Comparison of ENCODE assay signal across 14 cellular contexts in genomic region chr13:33152389-33152788, GRCh38.
"Had no signal": no experiment of that assay in that cellular context is flagged by ENCODE, and none has a peak within 500 bp of the region (broad histone marks: within the 10 kb centered on the region; RNA-seq: fewer than 3 reads in every experiment).

No MANE protein-coding gene starts in this region.

- H3K27me3 ChIP-seq: dorsolateral prefrontal cortex, right atrium auricular region, tibial nerve had no signal

- ATAC-seq: esophagus mucosa had no signal

- H3K4me3 ChIP-seq: dorsolateral prefrontal cortex, right atrium auricular region, tibial nerve had no signal

- H3K36me3 ChIP-seq: right atrium auricular region had no signal

- H3K9me3 ChIP-seq: right atrium auricular region, tibial nerve had no signal

- H3K27ac Mint-ChIP-seq: activated naive CD4-positive, alpha-beta T cell treated with anti-CD3 and anti-CD28 coated beads, Interleukin-2, amount 50 U/mL, for 24 hours had no signal

- H3K36me3 Mint-ChIP-seq: activated naive CD4-positive, alpha-beta T cell treated with anti-CD3 and anti-CD28 coated beads, Interleukin-2, amount 50 U/mL, for 24 hours had no signal

- H3K9me3 Mint-ChIP-seq: activated naive CD4-positive, alpha-beta T cell treated with anti-CD3 and anti-CD28 coated beads, Interleukin-2, amount 50 U/mL, for 24 hours had no signal

- DNase-seq: activated CD4-positive, alpha-beta T cell treated with anti-CD3 and anti-CD28 coated beads, Interleukin-2, amount 50 U/mL, for 4 hours; activated T-cell treated with anti-CD3 and anti-CD28 coated beads, Interleukin-2, amount 50 U/mL, for 1 hour; amniotic stem cell; dorsolateral prefrontal cortex; head of caudate nucleus; kidney; mesendoderm; posterior cingulate gyrus; small intestine; T-helper 2 cell had no signal

- H3K4me3 Mint-ChIP-seq: activated naive CD4-positive, alpha-beta T cell treated with anti-CD3 and anti-CD28 coated beads, Interleukin-2, amount 50 U/mL, for 24 hours had no signal

- H3K4me1 Mint-ChIP-seq: activated naive CD4-positive, alpha-beta T cell treated with anti-CD3 and anti-CD28 coated beads, Interleukin-2, amount 50 U/mL, for 24 hours had no signal
